In genomic region chr11:44496391-44496790, GRCh38 we compare ENCODE assay signal across 24 cellular contexts.
"Had no signal": no experiment of that assay in that cellular context is flagged by ENCODE, and none has a peak within 500 bp of the region (broad histone marks: within the 10 kb centered on the region; RNA-seq: fewer than 3 reads in every experiment).

No MANE protein-coding gene starts in this region.

- FAIRE-seq: endometrium had no signal

- H3K4me1 ChIP-seq: colonic mucosa, esophagus squamous epithelium, gastrocnemius medialis, left lung, lower lobe of right lung had no signal

- H3K36me3 ChIP-seq: colonic mucosa, esophagus squamous epithelium, gastrocnemius medialis, left lung, lower lobe of right lung had no signal

- H3K27ac ChIP-seq: colonic mucosa, epithelial cell of prostate, esophagus squamous epithelium, gastrocnemius medialis, hepatocyte, left lung, lower lobe of right lung had no signal

- H3K4me2 ChIP-seq: hepatocyte had no signal

- DNase-seq: colonic mucosa; cortex of kidney; effector CD8-positive, alpha-beta T cell; erythroblast; esophagus squamous epithelium; foreskin fibroblast; foreskin melanocyte; gastrocnemius medialis; glutamatergic neuron; head of caudate nucleus; hypothalamus; immature natural killer cell; islet precursor cell; left cardiac atrium; left lung; left ventricle myocardium superior; lower lobe of right lung; mesenchymal stem cell; midbrain; naive thymus-derived CD4-positive, alpha-beta T cell had no signal

- ATAC-seq: esophagus mucosa; gastrocnemius medialis; left cardiac atrium; left lung; left ventricle myocardium superior; lower lobe of right lung; naive thymus-derived CD4-positive, alpha-beta T cell had no signal

- H3K27me3 ChIP-seq: colonic mucosa, gastrocnemius medialis, hepatocyte, left lung had no signal

- H3K4me3 ChIP-seq: colonic mucosa, esophagus squamous epithelium, gastrocnemius medialis, hepatocyte, left lung, lower lobe of right lung had no signal

- H3K79me2 ChIP-seq: hepatocyte had no signal

- H3K9me3 ChIP-seq: colonic mucosa, esophagus squamous epithelium, gastrocnemius medialis, left lung, lower lobe of right lung had no signal
